12 cellular contexts compared by ENCODE assay signal in the genomic region with DNA sequence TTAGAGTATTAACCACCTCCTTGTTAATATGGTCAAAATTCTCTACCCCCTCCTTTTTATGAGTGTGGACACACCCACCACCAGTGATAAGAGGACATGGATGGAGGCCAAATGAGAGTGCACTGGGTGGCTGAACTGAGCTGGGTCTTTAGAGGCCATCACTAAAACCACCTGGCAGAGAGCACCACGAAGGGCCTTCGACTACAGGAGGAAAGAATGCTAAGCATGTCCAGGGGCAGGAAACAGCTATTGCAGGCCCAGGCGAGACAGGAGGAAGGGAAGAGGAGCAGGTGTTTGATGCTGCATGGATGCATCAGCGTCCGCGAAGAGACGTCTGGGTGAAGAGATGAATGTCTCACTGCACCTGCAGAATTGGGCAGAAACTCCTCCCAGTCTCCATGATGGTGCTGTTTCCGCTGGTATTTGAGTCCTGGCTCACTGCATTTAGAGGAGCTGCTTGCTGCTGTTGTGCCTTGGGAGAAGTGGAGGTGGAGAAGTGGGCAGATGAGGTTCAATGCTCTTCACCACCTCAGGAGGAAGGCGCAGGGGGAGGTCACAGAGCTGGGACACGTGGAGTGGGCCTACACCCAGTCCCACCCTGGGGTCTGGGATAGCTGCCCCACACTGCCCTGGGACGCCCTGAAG. TPM values are rescaled to one million over a fixed set of nuclear protein-coding genes. Genes with fewer than 3 reads are reported as not detected.
DNase-seq lines count a peak whose midpoint lies in the region; ATAC-seq, FAIRE-seq and TF ChIP-seq lines count a peak whose summit lies in the region.
"Had no signal": no experiment of that assay in that cellular context is flagged by ENCODE, and none has a peak within 500 bp of the region (broad histone marks: within the 10 kb centered on the region; RNA-seq: fewer than 3 reads in every experiment).

No MANE protein-coding gene starts in this region.

- H3K4me3 ChIP-seq in body of pancreas (no peak overlapping the region), small intestine (ENCODE audit: low read depth in 1 of 2, low read length in 2 of 2) (no peak overlapping the region), uterus (no peak overlapping the region)
- H3K4me3 ChIP-seq: A549 had no signal

- TF ChIP-seq POLR2A in body of pancreas (IDR thresholded peaks at IDR 0.05) = no peak
- TF ChIP-seq POLR2A in uterus (IDR thresholded peaks at IDR 0.05) = no peak

- H3K27me3 ChIP-seq in body of pancreas = no peaks in the 10 kb centered on the region
- H3K27me3 ChIP-seq in small intestine (ENCODE audit: control insufficient read depth in 2 of 2, insufficient read depth in 2 of 2, low read length in 2 of 2) = no peaks in the 10 kb centered on the region
- H3K27me3 ChIP-seq in uterus = no peaks in the 10 kb centered on the region

- peaks cover 43% of the 10 kb centered on the region for H3K4me1 ChIP-seq in body of pancreas
- peaks cover 0 to 8% of the 10 kb centered on the region in 2 donors for H3K4me1 ChIP-seq in small intestine (ENCODE audit: control insufficient read depth in 2 of 2, insufficient read depth in 1 of 2, low read depth in 1 of 2, low read length in 1 of 2)
- peaks cover 0 to 11% of the 10 kb centered on the region in 2 donors for H3K4me1 ChIP-seq in uterus
- H3K4me1 ChIP-seq: A549 had no signal

- 46 to 57% methylated on average over 11 of the region's 11 CpGs for WGBS in body of pancreas, 2 donors
- WGBS in small intestine, 3 donors = 29 to 60% (median 47%) methylated on average over 11 of the region's 11 CpGs

- no peak for FAIRE-seq in small intestine (lab: Jason Lieb, UNC)
- FAIRE-seq: A549, endothelial cell of umbilical vein had no signal

- TF ChIP-seq CTCF in body of pancreas (IDR thresholded peaks at IDR 0.05) (no peak), uterus (IDR thresholded peaks at IDR 0.05) (no peak)

- no peaks in the 10 kb centered on the region for H3K9me3 ChIP-seq in body of pancreas
- H3K9me3 ChIP-seq in small intestine (ENCODE audit: control insufficient read depth, low read depth) = no peaks in the 10 kb centered on the region
- no peaks in the 10 kb centered on the region for H3K9me3 ChIP-seq in uterus
- H3K9me3 ChIP-seq: A549 had no signal

- intact Hi-C loops in body of pancreas (cut with DNase I) = no loop called here
- intact Hi-C loops in uterus (cut with DNase I; ENCODE audit: low total_unique reads) = no loop called here

- peak overlapping the region in 2 of 4 donors; percentile 19 to 28 for H3K27ac ChIP-seq in body of pancreas
- no peak overlapping the region for H3K27ac ChIP-seq in small intestine (ENCODE audit: low read depth in 1 of 2, low read length in 1 of 2)
- H3K27ac ChIP-seq in uterus = no peak overlapping the region
- H3K27ac ChIP-seq: A549 had no signal

- peak; percentile 60 for ATAC-seq in body of pancreas
- no peak for ATAC-seq in HG02798 (IDR thresholded peaks at IDR 0.05; ENCODE audit: poor library complexity, unreplicated experiment)
- ATAC-seq: A549 had no signal

- H3K36me3 ChIP-seq in body of pancreas (replicated peaks in 1 of 2; ENCODE audit: insufficient read depth in 1 of 2, low read depth in 2 of 2) = no peaks in the 10 kb centered on the region
- H3K36me3 ChIP-seq in small intestine (ENCODE audit: control insufficient read depth in 2 of 2, insufficient read depth in 2 of 2, low read length in 2 of 2) = no peaks in the 10 kb centered on the region
- no peaks in the 10 kb centered on the region for H3K36me3 ChIP-seq in uterus

- peak; percentile 41 for DNase-seq in NCI-H510A treated with DMSO at 0.1 percent for 48 hours (lab: John Stamatoyannopoulos, UW)
- no peak for DNase-seq in NCI-H510A (lab: John Stamatoyannopoulos, UW)
- DNase-seq in NCI-H2196 treated with DMSO at 0.1 percent for 48 hours (lab: John Stamatoyannopoulos, UW; ENCODE audit: unreplicated experiment) = peak; percentile 98
- DNase-seq in body of pancreas = peak; percentile 28 to 63 (median 40)
- DNase-seq in small intestine = peak; percentile 61
- DNase-seq in uterus = no peak
- DNase-seq in stimulated activated CD4-positive, alpha-beta T cell treated with anti-CD3 and anti-CD28 coated beads, Interleukin-2, amount 100 ng/mL, for 48 hours = no peak
- DNase-seq: activated T-cell treated with anti-CD3 and anti-CD28 coated beads for 4 hours, hippocampal formation had no signal

RNA-seq across cellular contexts. Expression of gene SPHK1, which starts 33.2 kb away (rescaled TPM):
- total RNA-seq in body of pancreas = 10 to 100 TPM; 12.2 to 46.5 TPM
- polyA plus RNA-seq in small intestine = 10 to 100 TPM; 10.5 to 12.7 (median 11.6) TPM
- total RNA-seq in uterus = 10 to 100 TPM in 2 of 4 donors, 1 to 10 TPM in 2; 7.9 to 33.2 (median 12.0) TPM

RNA-seq across cellular contexts. Expression of gene UBE2O, which starts 35.3 kb away (rescaled TPM):
- total RNA-seq in body of pancreas (10 to 100 TPM; 17.1 to 30.3 TPM), uterus (10 to 100 TPM in 2 of 4 donors, 1 to 10 TPM in 2; 5.0 to 31.5 (median 17.9) TPM)
- 10 to 100 TPM in 1 of 3 donors, 1 to 10 TPM in 2; 5.7 to 12.2 (median 6.9) TPM for polyA plus RNA-seq in small intestine

RNA-seq across cellular contexts. Expression of gene AANAT, which starts 49.8 kb away (rescaled TPM):
- total RNA-seq in body of pancreas = not detected
- polyA plus RNA-seq in small intestine = not detected
- not detected for total RNA-seq in uterus
- total RNA-seq: endothelial cell of umbilical vein had no signal
- polyA plus RNA-seq: endothelial cell of umbilical vein had no signal

Comparison
In these comparisons a context has a peak if more than half of its experiments do, and no peak if none do; other contexts are left out.
1. DNase-seq: peak in NCI-H510A treated with DMSO at 0.1 percent for 48 hours (single experiment), NCI-H2196 treated with DMSO at 0.1 percent for 48 hours (single experiment), body of pancreas (4 of 4) and small intestine (single experiment); none in NCI-H510A (single experiment), uterus (0 of 2) and stimulated activated CD4-positive, alpha-beta T cell treated with anti-CD3 and anti-CD28 coated beads, Interleukin-2, amount 100 ng/mL, for 48 hours (0 of 2).